Comparison of ENCODE assay signal across 8 cellular contexts in the genomic region with DNA sequence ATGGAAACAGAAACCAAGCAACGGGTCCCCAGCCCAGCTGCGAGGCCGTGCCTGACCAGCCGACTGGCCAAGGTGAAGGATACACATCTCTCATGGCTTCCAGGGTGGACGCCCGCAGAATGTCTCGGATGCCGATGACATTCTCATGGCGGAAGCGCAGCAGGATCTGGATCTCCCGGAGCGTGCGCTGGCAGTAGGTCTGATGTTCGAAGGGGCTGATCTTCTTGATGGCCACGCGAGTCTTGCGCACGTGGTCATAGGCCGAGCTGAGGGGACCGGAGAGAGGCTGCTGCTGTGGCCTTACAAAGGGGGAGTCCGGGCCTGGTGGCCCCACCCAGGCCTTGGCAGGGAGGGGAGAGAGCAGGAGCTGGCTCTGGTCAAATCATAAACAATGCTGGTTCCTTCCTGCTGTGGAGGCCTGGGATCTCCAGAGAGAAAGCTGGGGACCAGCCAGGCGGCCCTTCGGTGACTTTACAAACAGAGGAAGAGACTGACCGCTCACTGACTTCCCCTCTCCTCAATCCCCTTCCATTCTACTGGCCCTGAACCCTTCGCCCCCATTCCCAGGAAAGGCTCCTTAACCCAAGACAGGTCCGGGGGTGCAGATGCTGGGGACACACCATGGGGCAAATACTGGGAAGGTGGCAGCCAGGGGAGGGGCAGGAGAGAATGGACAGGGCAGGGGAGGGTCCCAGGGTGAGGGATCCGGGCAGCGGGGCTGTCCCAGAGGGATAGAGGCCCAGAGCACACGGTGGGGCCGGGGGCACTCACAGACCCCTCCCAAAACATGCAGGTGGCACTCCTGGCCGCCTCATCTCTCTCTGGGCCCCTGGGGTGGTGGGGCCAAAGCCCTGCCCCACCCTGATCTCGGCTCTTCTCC. TPM values are rescaled to one million over a fixed set of nuclear protein-coding genes. Genes with fewer than 3 reads are reported as not detected.
A peak's percentile ranks its signal among the peaks of the same experiment; 100 is the strongest.
DNase-seq lines count a peak whose midpoint lies in the region; ATAC-seq and TF ChIP-seq lines count a peak whose summit lies in the region.

No MANE protein-coding gene starts in this region.

- DNase-seq in Karpas-422 = no peak
- DNase-seq in mesothelial cell of epicardium (ENCODE audit: low spot score in 2 of 2, unreplicated experiment in 2 of 2) = no peak
- DNase-seq in uterus = peak; percentile 60 to 67

- peaks cover 11% of the 10 kb centered on the region for H3K79me2 ChIP-seq in Karpas-422 (ENCODE audit: low read length)

- no peaks in the 10 kb centered on the region for H3K9me3 Mint-ChIP-seq in mesothelial cell of epicardium

- H3K4me1 Mint-ChIP-seq in mesothelial cell of epicardium = peaks cover 22% of the 10 kb centered on the region

- no peaks in the 10 kb centered on the region for H3K9me3 ChIP-seq in Karpas-422 (ENCODE audit: low read length)
- H3K9me3 ChIP-seq in duodenal mucosa (ENCODE audit: control insufficient read depth in 1 of 2, low read length in 2 of 2) = no peaks in the 10 kb centered on the region
- no peaks in the 10 kb centered on the region for H3K9me3 ChIP-seq in uterus

- TF ChIP-seq CTCF in 22Rv1 (IDR thresholded peaks at IDR 0.05) (no peak), mesothelial cell of epicardium (IDR thresholded peaks at IDR 0.05; ENCODE audit: unreplicated experiment) (no peak), uterus (IDR thresholded peaks at IDR 0.05) (no peak)

- H3K4me1 ChIP-seq in Karpas-422 (ENCODE audit: low read length) (peaks cover 14% of the 10 kb centered on the region), duodenal mucosa (ENCODE audit: control insufficient read depth in 1 of 2, insufficient read depth in 2 of 2, low read length in 2 of 2) (peaks cover 39 to 59% of the 10 kb centered on the region in 2 donors), uterus (no peaks in the 10 kb centered on the region)

- H3K9ac ChIP-seq in Karpas-422 (ENCODE audit: low read length) = peak overlapping the region; percentile 88
- H3K9ac ChIP-seq in duodenal mucosa (ENCODE audit: low read depth in 1 of 2, low read length in 2 of 2) = peak overlapping the region; percentile 79 to 98

- H2AFZ ChIP-seq in Karpas-422 (ENCODE audit: low read length) = peak overlapping the region; percentile 12; the same call in 1 of the 2 replicates

- H3K27me3 Mint-ChIP-seq in mesothelial cell of epicardium (ENCODE audit: low read depth) = no peaks in the 10 kb centered on the region

- H3K27ac ChIP-seq in 22Rv1 (peak overlapping the region; percentile 67), Karpas-422 (ENCODE audit: low read length) (peak overlapping the region; percentile 71), duodenal mucosa (ENCODE audit: low read depth, low read length) (peak overlapping the region; percentile 90), uterus (peak overlapping the region; percentile 92 to 95)

- no peak for ATAC-seq in HG02973 (IDR thresholded peaks at IDR 0.05; ENCODE audit: unreplicated experiment)
- ATAC-seq in GM19328 (IDR thresholded peaks at IDR 0.05; ENCODE audit: unreplicated experiment) = no peak
- ATAC-seq in GM21447 (IDR thresholded peaks at IDR 0.05; ENCODE audit: unreplicated experiment) = no peak

- H3K9me2 ChIP-seq in Karpas-422 (replicated peaks; ENCODE audit: insufficient read depth, low read length) = no peaks in the 10 kb centered on the region

- peak overlapping the region; percentile 90 for H3K27ac Mint-ChIP-seq in mesothelial cell of epicardium

- H3K36me3 Mint-ChIP-seq in mesothelial cell of epicardium = peaks cover 9% of the 10 kb centered on the region

- no peaks in the 10 kb centered on the region for H4K20me1 ChIP-seq in Karpas-422 (ENCODE audit: insufficient read depth, low read depth, low read length)

- intact Hi-C loops in uterus (cut with DNase I; ENCODE audit: low total_unique reads) = no loop called here

- peak overlapping the region; percentile 73 for H3K4me3 ChIP-seq in Karpas-422 (ENCODE audit: low read length)
- peak overlapping the region; percentile 68 to 83 for H3K4me3 ChIP-seq in duodenal mucosa (ENCODE audit: low read depth in 1 of 2, low read length in 2 of 2)
- peak overlapping the region; percentile 66 to 99 for H3K4me3 ChIP-seq in uterus

- H3K36me3 ChIP-seq in Karpas-422 (ENCODE audit: insufficient read depth, low read length) = peaks cover 3% of the 10 kb centered on the region; the same call in 1 of the 2 replicates
- H3K36me3 ChIP-seq in duodenal mucosa (ENCODE audit: control insufficient read depth in 1 of 2, insufficient read depth in 2 of 2, low read length in 2 of 2) = peaks cover 18 to 19% of the 10 kb centered on the region in 2 donors
- no peaks in the 10 kb centered on the region for H3K36me3 ChIP-seq in uterus

- peak overlapping the region; percentile 96 for H3K4me2 ChIP-seq in Karpas-422 (ENCODE audit: low read depth, low read length, poor library complexity, severe bottlenecking)

- H3K27me3 ChIP-seq in Karpas-422 (ENCODE audit: low read length) (no peaks in the 10 kb centered on the region), duodenal mucosa (ENCODE audit: control insufficient read depth in 1 of 2, insufficient read depth in 2 of 2, low read length in 2 of 2) (no peaks in the 10 kb centered on the region), uterus (no peaks in the 10 kb centered on the region)

- TF ChIP-seq POLR2A in uterus (IDR thresholded peaks at IDR 0.05) = peak in 1 of 2 donors; percentile 45

- peak overlapping the region; percentile 85 for H3K4me3 Mint-ChIP-seq in mesothelial cell of epicardium

RNA-seq across cellular contexts. Expression of a gene that starts 1.0 kb away (rescaled TPM):
- 29.9 and 55.6 TPM in 2 replicates for total RNA-seq in Karpas-422 (2014; rRNA removed; shearing (Covaris generic); ENCODE audit: low replicate concordance)
- total RNA-seq in mesothelial cell of epicardium = 58.7 to 61.2 TPM (median 61.0 TPM) in 3 replicates
- total RNA-seq in uterus = 100 to 1,000 TPM in 1 of 4 donors, 10 to 100 TPM in 3; 19.9 to 143 (median 39.4) TPM

RNA-seq across cellular contexts. Expression of a gene that starts 8.6 kb away (rescaled TPM):
- total RNA-seq in Karpas-422 (2014; rRNA removed; shearing (Covaris generic); ENCODE audit: low replicate concordance) = 2.1 and 3.3 TPM in 2 replicates
- total RNA-seq in mesothelial cell of epicardium (10.7 to 11.1 TPM (median 10.8 TPM) in 3 replicates), uterus (10 to 100 TPM in 1 of 4 donors, 1 to 10 TPM in 2, not detected in 1; 1.4 to 16.7 (median 2.3) TPM)

RNA-seq across cellular contexts. Expression of a gene that starts 26.0 kb away (rescaled TPM):
- 62.1 and 93.0 TPM in 2 replicates for total RNA-seq in Karpas-422 (2014; rRNA removed; shearing (Covaris generic); ENCODE audit: low replicate concordance)
- total RNA-seq in mesothelial cell of epicardium = 34.5 to 45.0 TPM (median 36.9 TPM) in 3 replicates
- 100 to 1,000 TPM in 1 of 4 donors, 10 to 100 TPM in 2, 1 to 10 TPM in 1; 9.2 to 158 (median 36.4) TPM for total RNA-seq in uterus

RNA-seq across cellular contexts. Expression of a gene that starts 30.3 kb away (rescaled TPM):
- total RNA-seq in Karpas-422 (2014; rRNA removed; shearing (Covaris generic); ENCODE audit: low replicate concordance) = 1.8 and 2.1 TPM in 2 replicates
- total RNA-seq in mesothelial cell of epicardium (2.3 to 2.7 TPM (median 2.4 TPM) in 3 replicates), uterus (1 to 10 TPM in 1 of 4 donors, under 1 TPM in 1, not detected in 2; 0.21 to 1.3 TPM)

RNA-seq across cellular contexts. Expression of a gene that starts 46.2 kb away (rescaled TPM):
- 103 and 154 TPM in 2 replicates for total RNA-seq in Karpas-422 (2014; rRNA removed; shearing (Covaris generic); ENCODE audit: low replicate concordance)
- total RNA-seq in mesothelial cell of epicardium = 102 to 107 TPM (median 105 TPM) in 3 replicates
- total RNA-seq in uterus = 10 to 100 TPM; 15.6 to 78.5 (median 64.5) TPM

Comparison
In these comparisons a context has a peak if more than half of its experiments do, and no peak if none do; other contexts are left out.
1. DNase-seq: peak in uterus (2 of 2); none in Karpas-422 (single experiment) and mesothelial cell of epicardium (0 of 2).
2. Peak in every context shown above with its lines, with median percentiles within 50 percentile points of each other: H3K27ac ChIP-seq and H3K4me3 ChIP-seq.